In the genomic region with DNA sequence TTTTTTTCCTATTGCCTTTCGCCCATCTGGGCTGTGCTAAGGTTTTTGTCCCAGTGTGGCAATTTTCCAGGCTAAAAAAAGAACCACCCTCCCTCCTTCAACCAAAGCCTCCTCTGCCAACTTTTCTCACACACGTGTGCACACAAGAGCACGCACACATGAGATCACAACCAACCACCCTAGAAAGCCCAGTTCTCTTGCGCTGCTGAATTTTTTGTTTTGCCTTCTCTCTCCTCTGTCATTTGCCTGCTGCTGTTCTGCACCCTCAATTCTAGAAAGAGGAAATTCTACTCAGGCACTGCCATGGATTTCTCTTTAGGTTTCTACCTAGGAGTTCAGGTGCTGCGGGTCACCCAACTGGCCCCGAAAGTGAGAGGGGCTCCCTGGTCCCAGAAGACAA, we compare ENCODE assay signal across 14 cellular contexts. TPM values are rescaled to one million over a fixed set of nuclear protein-coding genes. Genes with fewer than 3 reads are reported as not detected.
DNase-seq lines count a peak whose midpoint lies in the region; ATAC-seq lines count a peak whose summit lies in the region.
"Had no signal": no experiment of that assay in that cellular context is flagged by ENCODE, and none has a peak within 500 bp of the region (broad histone marks: within the 10 kb centered on the region; RNA-seq: fewer than 3 reads in every experiment).

No MANE protein-coding gene starts in this region.

- H3K36me3 ChIP-seq in HUES48 (ENCODE audit: control insufficient read depth, insufficient read depth, low read length) (no peaks in the 10 kb centered on the region), neuronal stem cell (replicated peaks in 1 of 2; ENCODE audit: control insufficient read depth in 2 of 2, insufficient read depth in 2 of 2, low read length in 2 of 2) (no peaks in the 10 kb centered on the region)

- H3K27ac Mint-ChIP-seq in activated naive CD8-positive, alpha-beta T cell treated with anti-CD3 and anti-CD28 coated beads for 36 hours: peak overlapping the region; percentile 61

- no peak overlapping the region for H3K4ac ChIP-seq in neuronal stem cell (ENCODE audit: low read length)

- peaks cover 2% of the 10 kb centered on the region for H3K9me3 Mint-ChIP-seq in activated naive CD8-positive, alpha-beta T cell treated with anti-CD3 and anti-CD28 coated beads for 36 hours

- H4K8ac ChIP-seq in neuronal stem cell (ENCODE audit: low read depth, low read length): no peak overlapping the region

- H3K4me1 Mint-ChIP-seq in activated naive CD8-positive, alpha-beta T cell treated with anti-CD3 and anti-CD28 coated beads for 36 hours: peaks cover 88% of the 10 kb centered on the region

- no peak overlapping the region for H3K9ac ChIP-seq in HUES48 (ENCODE audit: low read depth, low read length)
- H3K9ac ChIP-seq in neuronal stem cell (ENCODE audit: low read depth, low read length, poor library complexity): no peak overlapping the region

- H2BK5ac ChIP-seq in neuronal stem cell (ENCODE audit: low read length): no peak overlapping the region

- H3K27ac ChIP-seq in HUES48 (ENCODE audit: low read depth, low read length): peak overlapping the region; percentile 22
- H3K27ac ChIP-seq in neuronal stem cell (replicated peaks; ENCODE audit: low read length): no peak overlapping the region
- H3K27ac ChIP-seq: psoas muscle, SK-N-MC had no signal

- H3K18ac ChIP-seq in neuronal stem cell (ENCODE audit: low read length): peak overlapping the region; percentile 30

- H3K4me3 Mint-ChIP-seq in activated naive CD8-positive, alpha-beta T cell treated with anti-CD3 and anti-CD28 coated beads for 36 hours: no peak overlapping the region

- no peak overlapping the region for H2BK12ac ChIP-seq in neuronal stem cell (ENCODE audit: low read length)

- intact Hi-C loops in posterior cingulate gyrus (cut with DNase I): no loop called here

- WGBS in neuronal stem cell (ENCODE audit: extremely low coverage in 2 of 2, insufficient read length in 2 of 2, insufficient replicate concordance in 1 of 2), 2 donors: no CpG with 5 or more reads among the region's 6 CpGs

- ATAC-seq in HG03520 (IDR thresholded peaks at IDR 0.05; ENCODE audit: unreplicated experiment): no peak
- ATAC-seq: left colon, PC-3, psoas muscle had no signal

- H4K91ac ChIP-seq in neuronal stem cell (ENCODE audit: low read depth, low read length, poor library complexity): no peak overlapping the region

- no peaks in the 10 kb centered on the region for H3K27me3 Mint-ChIP-seq in activated naive CD8-positive, alpha-beta T cell treated with anti-CD3 and anti-CD28 coated beads for 36 hours

- no peaks in the 10 kb centered on the region for H3K9me3 ChIP-seq in HUES48 (ENCODE audit: control insufficient read depth, insufficient read depth, low read length)
- H3K9me3 ChIP-seq in neuronal stem cell (replicated peaks in 1 of 2; ENCODE audit: control insufficient read depth in 2 of 2, insufficient read depth in 1 of 2, low read depth in 1 of 2, low read length in 2 of 2): no peaks in the 10 kb centered on the region
- H3K9me3 ChIP-seq: psoas muscle had no signal

- no peak overlapping the region for H2BK15ac ChIP-seq in neuronal stem cell (ENCODE audit: low read length)

- H3K4me1 ChIP-seq in HUES48 (ENCODE audit: control insufficient read depth, insufficient read depth, low read length): peaks cover 31% of the 10 kb centered on the region
- peaks cover 0 to 26% of the 10 kb centered on the region in 2 donors for H3K4me1 ChIP-seq in neuronal stem cell (ENCODE audit: control insufficient read depth in 2 of 2, insufficient read depth in 1 of 2, low read depth in 1 of 2, low read length in 2 of 2)
- H3K4me1 ChIP-seq: psoas muscle had no signal

- DNase-seq in NCI-H2171 treated with DMSO at 0.1 percent for 48 hours (lab: John Stamatoyannopoulos, UW): peak; percentile 47
- DNase-seq in NCI-H2171 (lab: John Stamatoyannopoulos, UW): no peak
- DNase-seq in activated naive CD8-positive, alpha-beta T cell treated with anti-CD3 and anti-CD28 coated beads for 36 hours: no peak
- no peak for DNase-seq in neuronal stem cell (ENCODE audit: low spot score)
- no peak for DNase-seq in activated effector memory CD4-positive, alpha-beta T cell treated with Interleukin-2 at 50 U/mL for 16 hours
- DNase-seq in posterior cingulate gyrus: no peak
- DNase-seq: activated CD4-positive, alpha-beta T cell treated with anti-CD3 and anti-CD28 coated beads, Interleukin-2, amount 50 U/mL, for 48 hours; KG1; left colon; PC-3; psoas muscle had no signal

- H3K27me3 ChIP-seq in HUES48 (ENCODE audit: control insufficient read depth, insufficient read depth, low read length): peaks cover 6% of the 10 kb centered on the region; the same call in 1 of the 2 replicates
- H3K27me3 ChIP-seq in neuronal stem cell (ENCODE audit: control insufficient read depth in 3 of 3, insufficient read depth in 3 of 3, low read depth in 1 of 3, low read length in 3 of 3): peaks cover 0 to 58% (median 0%) of the 10 kb centered on the region in 3 experiments

- H3K4me2 ChIP-seq in neuronal stem cell (ENCODE audit: insufficient read depth, low read length, poor library complexity, severe bottlenecking): no peak overlapping the region

- no peak overlapping the region for H3K23ac ChIP-seq in neuronal stem cell (ENCODE audit: low read depth, low read length, poor library complexity)

- H2BK120ac ChIP-seq in neuronal stem cell (ENCODE audit: low read depth, low read length): no peak overlapping the region

- H3K79me1 ChIP-seq in neuronal stem cell (ENCODE audit: low read depth, low read length): no peaks in the 10 kb centered on the region

- H3K14ac ChIP-seq in neuronal stem cell (ENCODE audit: low read length): no peak overlapping the region

- H3K36me3 Mint-ChIP-seq in activated naive CD8-positive, alpha-beta T cell treated with anti-CD3 and anti-CD28 coated beads for 36 hours: peaks cover 1% of the 10 kb centered on the region

- H3K4me3 ChIP-seq in HUES48 (ENCODE audit: low read depth, low read length) (no peak overlapping the region), neuronal stem cell (ENCODE audit: low read length in 2 of 2) (no peak overlapping the region)
- H3K4me3 ChIP-seq: psoas muscle, SK-N-MC had no signal

- no peak overlapping the region for H2AK5ac ChIP-seq in neuronal stem cell (ENCODE audit: low read depth, low read length)

- H2AFZ ChIP-seq in neuronal stem cell (ENCODE audit: low read length): no peak overlapping the region

RNA-seq across cellular contexts. Expression of a gene that starts 8.6 kb away (rescaled TPM):
- 10 to 100 TPM; 56.4 to 57.7 TPM for total RNA-seq in activated naive CD8-positive, alpha-beta T cell treated with anti-CD3 and anti-CD28 coated beads for 36 hours
- 20.1 TPM for polyA plus RNA-seq in neuronal stem cell (2013, experiment 1 of 2)
- 20.4 TPM for polyA plus RNA-seq in neuronal stem cell (2013, experiment 2 of 2)
